Comparison of ENCODE assay signal across 22 cellular contexts in the genomic region with DNA sequence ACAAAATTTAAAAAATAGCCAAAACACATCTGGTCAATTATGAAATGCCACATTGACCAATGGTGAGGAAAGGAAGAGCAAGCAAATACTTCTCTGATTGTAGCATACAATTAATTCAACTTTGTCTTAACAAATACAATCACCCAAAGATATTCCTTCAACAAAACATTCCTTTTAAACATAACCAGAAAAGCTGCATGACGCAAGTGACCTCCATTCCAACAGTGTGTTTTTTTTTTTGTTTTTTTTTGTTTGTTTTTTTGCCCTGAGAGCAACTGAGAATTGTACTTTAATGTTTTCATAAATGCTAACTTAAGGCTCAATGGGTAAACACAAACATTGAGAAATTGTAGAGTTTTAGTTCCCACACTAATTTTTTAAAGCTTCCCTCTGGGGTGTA.
A peak's percentile ranks its signal among the peaks of the same experiment; 100 is the strongest.
DNase-seq lines count a peak whose midpoint lies in the region; ATAC-seq and TF ChIP-seq lines count a peak whose summit lies in the region.
"Had no signal": no experiment of that assay in that cellular context is flagged by ENCODE, and none has a peak within 500 bp of the region (broad histone marks: within the 10 kb centered on the region; RNA-seq: fewer than 3 reads in every experiment).

No MANE protein-coding gene starts in this region.

- H3K9ac ChIP-seq in adipocyte (ENCODE audit: low read length), result no peak overlapping the region
- H3K9ac ChIP-seq in neural progenitor cell, result no peak overlapping the region

- peak overlapping the region in 2 of 3 donors; percentile 52 to 54 for H3K27ac ChIP-seq in right lobe of liver
- H3K27ac ChIP-seq in A673 (ENCODE audit: low read depth, low read length, poor library complexity, severe bottlenecking), result no peak overlapping the region
- no peak overlapping the region for H3K27ac ChIP-seq in neural progenitor cell
- H3K27ac ChIP-seq: SJSA1 had no signal

- POLR2A ChIA-PET in A673 (lab: Charles Lee; ENCODE audit: low non-redundant PET), result no interaction called here

- peaks cover 7% of the 10 kb centered on the region for H4K20me1 ChIP-seq in neural progenitor cell (ENCODE audit: low read depth)

- H3K36me3 ChIP-seq in adipocyte (ENCODE audit: control insufficient read depth, insufficient read depth, low read length, severe bottlenecking) (no peaks in the 10 kb centered on the region), right lobe of liver (no peaks in the 10 kb centered on the region), A673 (ENCODE audit: insufficient read depth, low read length, poor library complexity, severe bottlenecking) (no peaks in the 10 kb centered on the region), neural progenitor cell (no peaks in the 10 kb centered on the region)
- H3K36me3 ChIP-seq: BE2C, SJSA1 had no signal

- no peaks in the 10 kb centered on the region for H3F3A ChIP-seq in neural progenitor cell (ENCODE audit: low read depth)

- BruUV-seq in A673 (replicated peaks; lab: Mats Ljungman, UMichigan), result no TSS peak

- H3K4me1 ChIP-seq in adipocyte (ENCODE audit: control insufficient read depth, insufficient read depth, low read length), result peaks cover 8% of the 10 kb centered on the region
- H3K4me1 ChIP-seq in right lobe of liver, result peaks cover 0 to 41% (median 3%) of the 10 kb centered on the region in 4 donors
- peaks cover 58% of the 10 kb centered on the region for H3K4me1 ChIP-seq in A673 (ENCODE audit: insufficient read depth, low read length, poor library complexity, severe bottlenecking)
- H3K4me1 ChIP-seq in neural progenitor cell, result peaks cover 9% of the 10 kb centered on the region
- H3K4me1 ChIP-seq: BE2C, SJSA1 had no signal

- H3K27me3 ChIP-seq in adipocyte (replicated peaks; ENCODE audit: control insufficient read depth, insufficient read depth, low read length) (no peaks in the 10 kb centered on the region), right lobe of liver (no peaks in the 10 kb centered on the region), A673 (replicated peaks; ENCODE audit: insufficient read depth, low read depth, low read length, poor library complexity) (no peaks in the 10 kb centered on the region), neural progenitor cell (no peaks in the 10 kb centered on the region)
- H3K27me3 ChIP-seq: BE2C, SJSA1 had no signal

- H3K9me3 ChIP-seq in adipocyte (ENCODE audit: control insufficient read depth, low read length) (no peaks in the 10 kb centered on the region), right lobe of liver (no peaks in the 10 kb centered on the region), A673 (ENCODE audit: low read depth, low read length, poor library complexity, severe bottlenecking) (no peaks in the 10 kb centered on the region), neural progenitor cell (ENCODE audit: low read depth) (no peaks in the 10 kb centered on the region)
- H3K9me3 ChIP-seq: BE2C, SJSA1 had no signal

- no peaks in the 10 kb centered on the region for H3K9me3 Mint-ChIP-seq in neural progenitor cell
- H3K9me3 Mint-ChIP-seq: CD14-positive monocyte; CD8-positive, alpha-beta memory T cell had no signal

- CTCF ChIA-PET in A673 (lab: Charles Lee), result no interaction called here

- peak; percentile 31 to 73 (median 44) for ATAC-seq in right lobe of liver
- no peak for ATAC-seq in HG02623 (IDR thresholded peaks at IDR 0.05; ENCODE audit: unreplicated experiment)

- TF ChIP-seq CTCF in AG10803 (conservative IDR thresholded peaks at IDR 0.05; ENCODE audit: low read length) (no peak), right lobe of liver (IDR thresholded peaks at IDR 0.05) (no peak), A673 (conservative IDR thresholded peaks at IDR 0.05; ENCODE audit: low read depth, low read length) (no peak), neural progenitor cell (IDR thresholded peaks at IDR 0.05) (no peak)

- H3K4me2 ChIP-seq in neural progenitor cell, result no peak overlapping the region

- H3K27ac Mint-ChIP-seq in neural progenitor cell, result no peak overlapping the region
- H3K27ac Mint-ChIP-seq: CD14-positive monocyte had no signal

- peaks cover 4% of the 10 kb centered on the region for H3K36me3 Mint-ChIP-seq in neural progenitor cell
- H3K36me3 Mint-ChIP-seq: CD14-positive monocyte; CD8-positive, alpha-beta memory T cell had no signal

- no peaks in the 10 kb centered on the region for H3K27me3 Mint-ChIP-seq in neural progenitor cell (ENCODE audit: insufficient read depth, low read depth)

- WGBS in right lobe of liver (ENCODE audit: insufficient coverage, low coverage, low lambda C conversion rate, missing lambda C conversion rate), result 48% methylated on average over 1 of the region's 1 CpG

- H3K4me3 ChIP-seq in AG10803 (ENCODE audit: low read length) (no peak overlapping the region), adipocyte (ENCODE audit: low read length) (no peak overlapping the region), right lobe of liver (no peak overlapping the region), A673 (ENCODE audit: low read depth, low read length, poor library complexity, severe bottlenecking) (no peak overlapping the region), neural progenitor cell (no peak overlapping the region)
- H3K4me3 ChIP-seq: SJSA1 had no signal

- no peak for TF ChIP-seq POLR2A in right lobe of liver (IDR thresholded peaks at IDR 0.05)

- peaks cover 5% of the 10 kb centered on the region for H3K4me1 Mint-ChIP-seq in neural progenitor cell
- H3K4me1 Mint-ChIP-seq: CD14-positive monocyte; CD8-positive, alpha-beta memory T cell had no signal

- no peak overlapping the region for H2AFZ ChIP-seq in neural progenitor cell (replicated peaks)

- peaks cover 11% of the 10 kb centered on the region for H3K79me2 ChIP-seq in neural progenitor cell (ENCODE audit: low read depth)

- no peak overlapping the region for H3K4me3 Mint-ChIP-seq in neural progenitor cell
- H3K4me3 Mint-ChIP-seq: CD14-positive monocyte; CD8-positive, alpha-beta memory T cell had no signal

- intact Hi-C loops in right lobe of liver (cut with DNase I), result no loop called here
- intact Hi-C loops in A673 (cut with micrococcal nuclease; ENCODE audit: unreplicated experiment), result loop anchor here (10.0 kb wide), 1 partner anchor 399 kb away; no protein-coding TSS in a partner anchor

- peak; percentile 50 for DNase-seq in AG10803 (ENCODE audit: low read depth)
- DNase-seq in adipocyte (ENCODE audit: low read depth), result peak; percentile 42
- peak; percentile 61 for DNase-seq in fibroblast of peridontal ligament (ENCODE audit: extremely low read depth)
- no peak for DNase-seq in right lobe of liver
- DNase-seq in A673 (ENCODE audit: low spot score), result no peak
- DNase-seq in neural progenitor cell (ENCODE audit: low spot score), result no peak
- DNase-seq in Kasumi-1 (lab: John Stamatoyannopoulos, UW), result no peak
- DNase-seq: BE2C; CD8-positive, alpha-beta memory T cell; DMS79 treated with DMSO at 0.1 percent for 48 hours; KG1; NCI-H1048; NCI-H1417 treated with DMSO at 0.1 percent for 48 hours; NCI-H1694 treated with DMSO at 0.1 percent for 48 hours; NCI-H2081 treated with DMSO at 0.1 percent for 48 hours; NCI-H226; NCI-H510A; Right ventricle myocardium superior; RPMI8226 had no signal

Comparison
In these comparisons a context has a peak if more than half of its experiments do, and no peak if none do; other contexts are left out.
1. DNase-seq: peak in AG10803 (single experiment), adipocyte (single experiment) and fibroblast of peridontal ligament (single experiment); none in right lobe of liver (0 of 3), A673 (single experiment), neural progenitor cell (single experiment) and Kasumi-1 (0 of 2).
2. H3K27ac ChIP-seq: peak in right lobe of liver (2 of 3); none in A673 (single experiment) and neural progenitor cell (single experiment).